In the genomic region with DNA sequence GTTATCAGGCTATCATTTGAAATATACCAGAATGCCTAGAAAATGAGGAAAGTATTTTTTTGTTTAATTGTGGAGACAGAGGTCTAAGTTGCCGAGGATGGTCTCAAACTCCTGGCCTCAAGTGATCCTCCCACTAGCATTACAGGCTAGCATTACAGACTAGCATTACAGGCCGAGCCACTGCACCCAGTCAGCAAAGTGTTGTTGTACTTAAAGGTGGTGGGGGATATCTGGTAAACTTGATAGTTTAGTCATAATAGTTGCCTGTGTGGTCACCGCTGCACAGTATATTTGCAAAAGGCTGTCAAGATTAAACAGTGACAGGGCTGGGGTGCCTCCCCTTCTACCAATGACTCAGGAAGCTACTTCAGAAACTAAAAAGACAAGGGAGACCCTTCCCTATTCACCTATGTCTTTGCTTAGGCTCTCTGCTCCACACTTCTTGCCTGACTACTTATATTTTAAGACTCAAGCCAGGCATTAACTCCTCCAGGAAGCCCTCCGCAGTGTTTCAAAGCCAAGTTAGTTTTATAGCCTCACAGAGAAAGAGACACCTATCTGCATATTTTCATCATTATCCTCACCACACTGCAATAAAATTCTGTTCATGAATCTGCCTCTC, we compare ENCODE assay signal across 8 cellular contexts. TPM values are rescaled to one million over a fixed set of nuclear protein-coding genes. Genes with fewer than 3 reads are reported as not detected.
DNase-seq lines count a peak whose midpoint lies in the region; ATAC-seq, FAIRE-seq and TF ChIP-seq lines count a peak whose summit lies in the region.

No MANE protein-coding gene starts in this region.

- peaks cover 2% of the 10 kb centered on the region for H3K36me3 Mint-ChIP-seq in IgD-negative memory B cell

- H3K27me3 Mint-ChIP-seq in IgD-negative memory B cell, result no peaks in the 10 kb centered on the region

- no peaks in the 10 kb centered on the region for H3K36me3 ChIP-seq in small intestine (ENCODE audit: control insufficient read depth in 2 of 2, insufficient read depth in 2 of 2, low read length in 2 of 2)

- intact Hi-C loops in lower leg skin (cut with DNase I; ENCODE audit: low total_unique reads), result no loop called here

- no peak for TF ChIP-seq POLR2A in lower leg skin (IDR thresholded peaks at IDR 0.05)

- H3K27ac ChIP-seq in small intestine (ENCODE audit: low read depth in 1 of 2, low read length in 1 of 2), result no peak overlapping the region

- 93 to 94% methylated on average over 4 of the region's 4 CpGs for WGBS in lower leg skin, 2 donors
- WGBS in small intestine, 3 donors, result 67 to 81% (median 71%) methylated on average over 4 of the region's 4 CpGs

- H3K9me3 Mint-ChIP-seq in IgD-negative memory B cell, result no peaks in the 10 kb centered on the region

- H3K4me3 Mint-ChIP-seq in IgD-negative memory B cell, result peak overlapping the region in 1 of 4 donors; percentile 72

- DNase-seq in GM18507 (ENCODE audit: extremely low spot score, insufficient read length, low read depth), result no peak
- DNase-seq in iris pigment epithelial cell (ENCODE audit: low read depth), result peak; percentile 64
- DNase-seq in mucosa of gallbladder (ENCODE audit: low spot score), result no peak
- no peak for DNase-seq in lower leg skin (ENCODE audit: low spot score in 2 of 2)
- DNase-seq in small intestine, result no peak

- H3K27me3 ChIP-seq in small intestine (ENCODE audit: control insufficient read depth in 2 of 2, insufficient read depth in 2 of 2, low read length in 2 of 2), result no peaks in the 10 kb centered on the region

- ATAC-seq in GM21723 (IDR thresholded peaks at IDR 0.05; ENCODE audit: unreplicated experiment), result peak; percentile 45
- no peak for ATAC-seq in HG03025 (IDR thresholded peaks at IDR 0.05; ENCODE audit: low FRiP score, unreplicated experiment)

- peak; percentile 92 for FAIRE-seq in GM18507 (lab: Jason Lieb, UNC)
- FAIRE-seq in small intestine (lab: Jason Lieb, UNC), result no peak

- H3K4me3 ChIP-seq in lower leg skin (ENCODE audit: low read depth, poor library complexity, severe bottlenecking) (no peak overlapping the region), small intestine (ENCODE audit: low read depth in 1 of 2, low read length in 2 of 2) (no peak overlapping the region)

- TF ChIP-seq CTCF in lower leg skin (IDR thresholded peaks at IDR 0.05), result no peak

- H3K4me1 Mint-ChIP-seq in IgD-negative memory B cell, result peaks cover 13 to 17% (median 13%) of the 10 kb centered on the region in 3 donors

- H3K27ac Mint-ChIP-seq in IgD-negative memory B cell, result peak overlapping the region in 2 of 3 donors; percentile 3 to 30

- no peaks in the 10 kb centered on the region for H3K4me1 ChIP-seq in small intestine (ENCODE audit: control insufficient read depth in 2 of 2, insufficient read depth in 1 of 2, low read depth in 1 of 2, low read length in 1 of 2)

- no peaks in the 10 kb centered on the region for H3K9me3 ChIP-seq in small intestine (ENCODE audit: control insufficient read depth, low read depth)

RNA-seq across cellular contexts. Expression of gene AKIRIN2, which starts 3.1 kb away (rescaled TPM):
- polyA plus RNA-seq in IgD-negative memory B cell (84.6 TPM), small intestine (10 to 100 TPM; 19.9 to 28.5 (median 20.0) TPM)
- total RNA-seq in mucosa of gallbladder (43.1 TPM), lower leg skin (10 to 100 TPM; 11.2 to 30.3 (median 17.2) TPM)
